Comparison of ENCODE assay signal across 16 cellular contexts in the genomic region with DNA sequence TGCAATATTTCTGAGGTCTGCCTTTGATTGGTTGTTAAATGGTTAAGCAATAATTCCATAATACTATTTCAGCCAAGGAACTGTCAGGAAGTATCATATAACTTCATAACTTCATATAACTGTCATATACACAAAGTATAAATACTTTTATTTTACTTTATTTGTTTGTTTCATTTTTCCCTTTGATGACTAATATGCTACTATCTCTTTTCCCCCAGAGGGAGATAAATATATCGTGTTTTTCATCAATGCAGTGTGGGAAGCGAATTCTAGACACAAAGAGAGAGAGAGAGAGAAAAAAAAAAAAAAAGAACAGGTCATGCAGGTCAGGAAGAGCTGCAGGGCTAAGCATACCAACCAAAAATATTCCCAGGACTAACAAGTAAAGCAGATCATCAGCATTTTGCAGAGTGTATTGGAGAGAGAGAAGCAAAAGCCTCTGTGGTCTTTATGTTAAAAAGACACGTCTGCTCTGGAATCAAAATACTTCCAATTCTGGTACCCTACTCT.
"Had no signal": no experiment of that assay in that cellular context is flagged by ENCODE, and none has a peak within 500 bp of the region (broad histone marks: within the 10 kb centered on the region; RNA-seq: fewer than 3 reads in every experiment).

No MANE protein-coding gene starts in this region.

- H3K27me3 ChIP-seq: esophagus squamous epithelium, stomach had no signal

- H3K9me3 Mint-ChIP-seq: activated CD4-positive, alpha-beta T cell treated with anti-CD3 and anti-CD28 coated beads, Interleukin-2, amount 10 ng/mL, durations not matched to agents 24 days and 14 days had no signal

- H3K27ac Mint-ChIP-seq: activated CD4-positive, alpha-beta T cell treated with anti-CD3 and anti-CD28 coated beads, Interleukin-2, amount 10 ng/mL, durations not matched to agents 24 days and 14 days; activated naive CD4-positive, alpha-beta T cell treated with anti-CD3 and anti-CD28 coated beads for 36 hours; activated T-helper 17 cell treated with anti-CD3 and anti-CD28 coated beads, Interleukin-2, amount 50 U/mL, for 72 hours; T-helper 17 cell; WTC11 had no signal

- H3K27me3 Mint-ChIP-seq: activated CD4-positive, alpha-beta T cell treated with anti-CD3 and anti-CD28 coated beads, Interleukin-2, amount 10 ng/mL, durations not matched to agents 24 days and 14 days; activated T-helper 17 cell treated with anti-CD3 and anti-CD28 coated beads, Interleukin-2, amount 50 U/mL, for 72 hours; T-helper 17 cell had no signal

- H3K27ac ChIP-seq: esophagus squamous epithelium, left ventricle myocardium inferior, skin epidermis, stomach, thoracic aorta had no signal

- ATAC-seq: activated T-helper 17 cell treated with anti-CD3 and anti-CD28 coated beads, Interleukin-2, amount 50 U/mL, for 72 hours; T-helper 17 cell; WTC11 had no signal

- DNase-seq: activated CD4-positive, alpha-beta T cell treated with anti-CD3 and anti-CD28 coated beads, Interleukin-2, amount 10 ng/mL, durations not matched to agents 24 days and 14 days; activated CD8-positive, alpha-beta memory T cell treated with anti-CD3 and anti-CD28 coated beads for 24 hours; activated naive CD4-positive, alpha-beta T cell treated with anti-CD3 and anti-CD28 coated beads for 36 hours; dermis blood vessel endothelial cell; esophagus squamous epithelium; kidney; left ventricle myocardium inferior; mesendoderm; retina; stomach; T-helper 17 cell had no signal

- H3K4me3 Mint-ChIP-seq: activated CD4-positive, alpha-beta T cell treated with anti-CD3 and anti-CD28 coated beads, Interleukin-2, amount 10 ng/mL, durations not matched to agents 24 days and 14 days; activated naive CD4-positive, alpha-beta T cell treated with anti-CD3 and anti-CD28 coated beads for 36 hours; activated T-helper 17 cell treated with anti-CD3 and anti-CD28 coated beads, Interleukin-2, amount 50 U/mL, for 72 hours; neural crest cell; T-helper 17 cell; WTC11 had no signal

- H3K4me1 Mint-ChIP-seq: activated CD4-positive, alpha-beta T cell treated with anti-CD3 and anti-CD28 coated beads, Interleukin-2, amount 10 ng/mL, durations not matched to agents 24 days and 14 days; activated T-helper 17 cell treated with anti-CD3 and anti-CD28 coated beads, Interleukin-2, amount 50 U/mL, for 72 hours; T-helper 17 cell had no signal

- H3K4me3 ChIP-seq: esophagus squamous epithelium, left ventricle myocardium inferior, skin epidermis, stomach, thoracic aorta had no signal

- H3K36me3 ChIP-seq: esophagus squamous epithelium, left ventricle myocardium inferior, stomach, thoracic aorta had no signal

- H3K4me1 ChIP-seq: esophagus squamous epithelium, left ventricle myocardium inferior, stomach had no signal

- H3K9me3 ChIP-seq: esophagus squamous epithelium, stomach, thoracic aorta had no signal
